In genomic region chr3:31165399-31165860, GRCh38 we compare ENCODE assay signal across 11 cellular contexts.
A peak's percentile ranks its signal among the peaks of the same experiment; 100 is the strongest.
DNase-seq lines count a peak whose midpoint lies in the region; ATAC-seq and TF ChIP-seq lines count a peak whose summit lies in the region.
"Had no signal": no experiment of that assay in that cellular context is flagged by ENCODE, and none has a peak within 500 bp of the region (broad histone marks: within the 10 kb centered on the region; RNA-seq: fewer than 3 reads in every experiment).

No MANE protein-coding gene starts in this region.

- H3K4me3 ChIP-seq in PC-9 = no peak overlapping the region

- no peak for TF ChIP-seq CTCF in PC-9 (conservative IDR thresholded peaks at IDR 0.05)

- no peaks in the 10 kb centered on the region for H3K36me3 Mint-ChIP-seq in natural killer cell treated with Interleukin-12 subunit alpha and Interleukin-12 subunit beta and Interleukin-15 and Interleukin-18, amount 100 ng/mL, for 72 hours
- H3K36me3 Mint-ChIP-seq: activated CD4-positive, alpha-beta memory T cell treated with anti-CD3 and anti-CD28 coated beads for 36 hours had no signal

- CTCF ChIA-PET in PC-9 (lab: Charles Lee) = no interaction called here

- H4K20me1 ChIP-seq in PC-9 (ENCODE audit: insufficient read depth) = no peaks in the 10 kb centered on the region

- no peaks in the 10 kb centered on the region for H3K4me1 Mint-ChIP-seq in natural killer cell treated with Interleukin-12 subunit alpha and Interleukin-12 subunit beta and Interleukin-15 and Interleukin-18, amount 100 ng/mL, for 72 hours (ENCODE audit: low read depth in 2 of 2)

- POLR2A ChIA-PET in PC-9 (lab: Charles Lee; ENCODE audit: unreplicated experiment) = no interaction called here

- no peak overlapping the region for H3K27ac Mint-ChIP-seq in natural killer cell treated with Interleukin-12 subunit alpha and Interleukin-12 subunit beta and Interleukin-15 and Interleukin-18, amount 100 ng/mL, for 72 hours
- H3K27ac Mint-ChIP-seq: activated CD4-positive, alpha-beta memory T cell treated with anti-CD3 and anti-CD28 coated beads for 36 hours had no signal

- intact Hi-C loops in PC-9 (cut with micrococcal nuclease; ENCODE audit: unreplicated experiment) = loop anchor here (10.0 kb wide), 1 partner anchor 279 kb away; no protein-coding TSS in a partner anchor
- intact Hi-C loops in left ventricle myocardium superior (cut with micrococcal nuclease) = no loop called here
- intact Hi-C loops in sciatic nerve (cut with DNase I) = no loop called here

- no peak overlapping the region for H3K4me3 Mint-ChIP-seq in natural killer cell treated with Interleukin-12 subunit alpha and Interleukin-12 subunit beta and Interleukin-15 and Interleukin-18, amount 100 ng/mL, for 72 hours
- H3K4me3 Mint-ChIP-seq: activated CD4-positive, alpha-beta memory T cell treated with anti-CD3 and anti-CD28 coated beads for 36 hours had no signal

- no peaks in the 10 kb centered on the region for H3K27me3 ChIP-seq in PC-9 (ENCODE audit: insufficient read depth, low read depth)

- H3K9me3 Mint-ChIP-seq in natural killer cell treated with Interleukin-12 subunit alpha and Interleukin-12 subunit beta and Interleukin-15 and Interleukin-18, amount 100 ng/mL, for 72 hours = no peaks in the 10 kb centered on the region
- H3K9me3 Mint-ChIP-seq: activated CD4-positive, alpha-beta memory T cell treated with anti-CD3 and anti-CD28 coated beads for 36 hours had no signal

- H2AFZ ChIP-seq in PC-9 = no peak overlapping the region

- H3K9me2 ChIP-seq in PC-9 (ENCODE audit: insufficient read depth) = no peaks in the 10 kb centered on the region

- peak overlapping the region; percentile 59 for H3K4me2 ChIP-seq in PC-9

- H3K9me3 ChIP-seq in PC-9 (ENCODE audit: insufficient read depth, low read depth) = no peaks in the 10 kb centered on the region

- no peak overlapping the region for H3K27ac ChIP-seq in PC-9

- no peaks in the 10 kb centered on the region for H3K79me2 ChIP-seq in PC-9 (ENCODE audit: low read depth)

- peak; percentile 94 for ATAC-seq in left ventricle myocardium superior
- peak; percentile 80 for ATAC-seq in sciatic nerve
- no peak for ATAC-seq in natural killer cell treated with Interleukin-12 subunit alpha and Interleukin-12 subunit beta and Interleukin-15 and Interleukin-18, amount 100 ng/mL, for 72 hours
- ATAC-seq in HG02678 (IDR thresholded peaks at IDR 0.05; ENCODE audit: unreplicated experiment) = no peak
- no peak for ATAC-seq in GM18498 (IDR thresholded peaks at IDR 0.05; ENCODE audit: unreplicated experiment)

- DNase-seq in NCI-H1092 (lab: John Stamatoyannopoulos, UW) (peak; percentile 46), PC-9 (no peak), left ventricle myocardium superior (no peak), sciatic nerve (ENCODE audit: low spot score) (no peak), H4 (ENCODE audit: low spot score) (no peak)
- DNase-seq in natural killer cell treated with Interleukin-12 subunit alpha and Interleukin-12 subunit beta and Interleukin-15 and Interleukin-18, amount 100 ng/mL, for 72 hours (ENCODE audit: low spot score) = no peak
- DNase-seq: activated CD4-positive, alpha-beta memory T cell treated with anti-CD3 and anti-CD28 coated beads for 36 hours; foreskin melanocyte; NCI-H2171 treated with DMSO at 0.1 percent for 48 hours had no signal

- BruUV-seq in PC-9 (replicated peaks; lab: Mats Ljungman, UMichigan) = no TSS peak

- H3F3A ChIP-seq in PC-9 (ENCODE audit: insufficient read depth, low read depth) = peaks cover 18% of the 10 kb centered on the region; the same call in 1 of the 2 replicates

- peaks cover 20% of the 10 kb centered on the region for H3K4me1 ChIP-seq in PC-9 (replicated peaks; ENCODE audit: insufficient read depth)

- no peaks in the 10 kb centered on the region for H3K36me3 ChIP-seq in PC-9 (ENCODE audit: low read depth)

- H3K27me3 Mint-ChIP-seq in natural killer cell treated with Interleukin-12 subunit alpha and Interleukin-12 subunit beta and Interleukin-15 and Interleukin-18, amount 100 ng/mL, for 72 hours = peaks cover 0 to 2% of the 10 kb centered on the region in 2 donors
- H3K27me3 Mint-ChIP-seq: activated CD4-positive, alpha-beta memory T cell treated with anti-CD3 and anti-CD28 coated beads for 36 hours had no signal

Comparison
In these comparisons a context has a peak if more than half of its experiments do, and no peak if none do; other contexts are left out.
1. ATAC-seq: peak in left ventricle myocardium superior (single experiment) and sciatic nerve (single experiment); none in natural killer cell treated with Interleukin-12 subunit alpha and Interleukin-12 subunit beta and Interleukin-15 and Interleukin-18, amount 100 ng/mL, for 72 hours (0 of 2), HG02678 (single experiment) and GM18498 (single experiment).